10 cellular contexts compared by ENCODE assay signal in genomic region chr2:3628800-3629199, GRCh38. TPM values are rescaled to one million over a fixed set of nuclear protein-coding genes. Genes with fewer than 3 reads are reported as not detected.
DNase-seq lines count a peak whose midpoint lies in the region; ATAC-seq and TF ChIP-seq lines count a peak whose summit lies in the region.
"Had no signal": no experiment of that assay in that cellular context is flagged by ENCODE, and none has a peak within 500 bp of the region (broad histone marks: within the 10 kb centered on the region; RNA-seq: fewer than 3 reads in every experiment).

No MANE protein-coding gene starts in this region.

- TF ChIP-seq POLR2A in ovary (IDR thresholded peaks at IDR 0.05): no peak

- no peaks in the 10 kb centered on the region for H3K9me3 ChIP-seq in ovary
- H3K9me3 ChIP-seq: pancreas had no signal

- no peaks in the 10 kb centered on the region for H3K36me3 ChIP-seq in ovary
- H3K36me3 ChIP-seq: pancreas had no signal

- 28 to 46% (median 38%) methylated on average over 12 of the region's 12 CpGs for WGBS in ovary, 3 donors

- H3K4me3 ChIP-seq in ovary: no peak overlapping the region
- H3K4me3 ChIP-seq: pancreas had no signal

- ATAC-seq in HG03045 (IDR thresholded peaks at IDR 0.05; ENCODE audit: unreplicated experiment): no peak
- ATAC-seq: pancreas had no signal

- no peak for TF ChIP-seq CTCF in ovary (IDR thresholded peaks at IDR 0.05)

- DNase-seq in NCI-H1417 (lab: John Stamatoyannopoulos, UW): peak; percentile 41 to 85 (median 79)
- DNase-seq in NCI-H1417 treated with DMSO at 0.1 percent for 48 hours (lab: John Stamatoyannopoulos, UW): no peak
- peak; percentile 78 for DNase-seq in NCI-H1436 (lab: John Stamatoyannopoulos, UW)
- DNase-seq in UCSD-AML1 (lab: John Stamatoyannopoulos, UW; ENCODE audit: unreplicated experiment): peak; percentile 25
- DNase-seq in ovary: peak in 3 of 5 donors; percentile 23 to 54 (median 35)
- no peak for DNase-seq in NCI-H345 (lab: John Stamatoyannopoulos, UW)
- DNase-seq in stimulated activated CD4-positive, alpha-beta T cell treated with anti-CD3 and anti-CD28 coated beads, Interleukin-15, amount 100 ng/mL, for 24 hours: no peak
- DNase-seq: activated T-cell treated with anti-CD3 and anti-CD28 coated beads for 4 hours had no signal

- H3K27me3 ChIP-seq in ovary: no peaks in the 10 kb centered on the region
- H3K27me3 ChIP-seq: pancreas had no signal

- intact Hi-C loops in ovary (cut with DNase I): no loop called here

- peak overlapping the region in 1 of 2 donors; percentile 12 for H3K27ac ChIP-seq in ovary
- H3K27ac ChIP-seq: pancreas had no signal

- peaks cover 57% of the 10 kb centered on the region for H3K4me1 ChIP-seq in ovary (ENCODE audit: insufficient read depth)
- H3K4me1 ChIP-seq: pancreas had no signal

- no peak for TF ChIP-seq EP300 in ovary (IDR thresholded peaks at IDR 0.05)

RNA-seq across cellular contexts. Expression of gene ALLC, which starts 29.2 kb away (rescaled TPM):
- total RNA-seq in ovary: under 1 TPM in 2 of 7 donors, not detected in 5; 0.20 to 0.50 TPM
- polyA plus RNA-seq in ovary: 1 to 10 TPM; 1.0 to 1.2 TPM
- total RNA-seq: pancreas had no signal

RNA-seq across cellular contexts. Expression of gene COLEC11, which starts 33.9 kb away (rescaled TPM):
- 10 to 100 TPM; 16.7 to 99.0 (median 59.9) TPM for total RNA-seq in ovary
- 100 to 1,000 TPM in 1 of 2 donors, 10 to 100 TPM in 1; 19.5 to 187 TPM for polyA plus RNA-seq in ovary

RNA-seq across cellular contexts. Expression of gene RPS7, which starts 53.7 kb away (rescaled TPM):
- total RNA-seq in ovary: over 10,000 TPM in 1 of 7 donors, 1,000 to 10,000 TPM in 6; 2,415 to 11,755 (median 2,627) TPM
- 1,000 to 10,000 TPM; 1,753 to 4,871 TPM for polyA plus RNA-seq in ovary

Comparison
In these comparisons a context has a peak if more than half of its experiments do, and no peak if none do; other contexts are left out.
1. DNase-seq: peak in NCI-H1417 (3 of 3), NCI-H1436 (single experiment), UCSD-AML1 (single experiment) and ovary (3 of 5); none in NCI-H1417 treated with DMSO at 0.1 percent for 48 hours (single experiment), NCI-H345 (single experiment) and stimulated activated CD4-positive, alpha-beta T cell treated with anti-CD3 and anti-CD28 coated beads, Interleukin-15, amount 100 ng/mL, for 24 hours (single experiment).